ENCODE assay signal across 2 cellular contexts in the genomic region with DNA sequence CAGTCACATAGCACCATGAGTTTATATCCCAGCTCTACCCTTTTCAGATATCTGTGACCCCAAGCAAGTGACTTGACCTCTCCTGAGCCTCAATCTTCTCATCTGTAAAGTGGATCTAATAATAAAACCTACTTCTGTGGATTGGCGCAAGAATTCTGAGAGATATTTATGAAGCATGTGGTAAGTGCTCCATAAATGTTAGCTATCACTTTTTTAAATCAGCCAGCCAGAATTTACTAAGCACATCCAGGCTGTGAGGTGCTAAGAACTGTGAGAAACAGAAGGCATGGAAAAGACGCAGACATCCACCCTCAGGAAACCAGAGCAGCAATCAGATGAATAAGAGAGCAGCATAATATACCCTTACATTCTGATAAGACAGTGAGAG.
TF ChIP-seq lines count a peak whose summit lies in the region.

No MANE protein-coding gene starts in this region.

TF ChIP-seq in A549, 52 proteins besides CTCF, POLR2A, EP300 and RAD21:
- TF ChIP-seq GATA3 (IDR thresholded peaks at IDR 0.05; ENCODE audit: borderline replicate concordance): 0 out of 2 replicates have a peak, but pooled peaks have one; percentile 0
- TF ChIP-seq MYC (IDR thresholded peaks at IDR 0.05; ENCODE audit: borderline replicate concordance, low read length): no peak
- TF ChIP-seq RARB (CRISPR knock-in tag; IDR thresholded peaks at IDR 0.05): no peak
- no peak for TF ChIP-seq JUN (IDR thresholded peaks at IDR 0.05)

TF ChIP-seq in K562, 482 proteins besides CTCF, POLR2A, EP300 and RAD21:
- TF ChIP-seq ADNP (tag; IDR thresholded peaks at IDR 0.05) (peak; percentile 88), FOXA3 (CRISPR knock-in tag; conservative IDR thresholded peaks at IDR 0.05 in 1 of 2, IDR thresholded peaks at IDR 0.05 in 1 of 2) (peak in 1 of 2 experiments; percentile 52; a peak in 1 of 4 replicates), ELF1 (tag; IDR thresholded peaks at IDR 0.05) (no peak), MAFK (IDR thresholded peaks at IDR 0.05; ENCODE audit: low read length) (no peak), ZBED1 (IDR thresholded peaks at IDR 0.05) (no peak), HINFP (tag; conservative IDR thresholded peaks at IDR 0.05; ENCODE audit: low read depth) (no peak), ARHGAP35 (IDR thresholded peaks at IDR 0.05; ENCODE audit: partially characterized antibody) (no peak), RBM34 (IDR thresholded peaks at IDR 0.05; ENCODE audit: borderline replicate concordance, insufficient read depth, low read length) (no peak), SRF (CRISPR knock-in tag; IDR thresholded peaks at IDR 0.05) (no peak), KDM1A (IDR thresholded peaks at IDR 0.05) (peak; percentile 55 to 82; a peak in 3 of 4 replicates), CHD4 (IDR thresholded peaks at IDR 0.05; ENCODE audit: insufficient read depth, insufficient replicate concordance, low read depth, low read length, poor library complexity, severe bottlenecking) (peak; percentile 58), CBX1 (IDR thresholded peaks at IDR 0.05; ENCODE audit: low read depth) (0 out of 2 replicates have a peak, but pooled peaks have one; percentile 25), RBM25 (IDR thresholded peaks at IDR 0.05; ENCODE audit: low read depth, low read length, severe bottlenecking) (peak; percentile 90), HDAC2 (IDR thresholded peaks at IDR 0.05) (peak; percentile 41; the same call in 1 of the 2 replicates), KAT7 (CRISPR knock-in tag; IDR thresholded peaks at IDR 0.05; ENCODE audit: borderline replicate concordance) (no peak), NFIC (IDR thresholded peaks at IDR 0.05) (0 out of 2 replicates have a peak, but pooled peaks have one; percentile 0), TRIM24 (IDR thresholded peaks at IDR 0.05) (no peak), ZKSCAN3 (CRISPR knock-in tag; IDR thresholded peaks at IDR 0.05) (no peak), MIER1 (IDR thresholded peaks at IDR 0.05; ENCODE audit: low read depth) (no peak), POLR3A (IDR thresholded peaks at IDR 0.05; ENCODE audit: borderline replicate concordance, extremely low read depth, insufficient read depth, insufficient read length) (no peak), ZNF583 (CRISPR knock-in tag; IDR thresholded peaks at IDR 0.05) (no peak), BCOR (IDR thresholded peaks at IDR 0.05) (peak; percentile 94), ETV6 (IDR thresholded peaks at IDR 0.05; ENCODE audit: borderline replicate concordance in 1 of 2, low read depth in 2 of 2, low read length in 1 of 2) (no peak), ETV6 (CRISPR knock-in tag; IDR thresholded peaks at IDR 0.05; ENCODE audit: borderline replicate concordance) (no peak), TBP (optimal IDR thresholded peaks at IDR 0.05; ENCODE audit: low read depth, low read length) (peak; percentile 1), ESRRA (IDR thresholded peaks at IDR 0.05; ENCODE audit: borderline replicate concordance, low read depth) (peak; percentile 82), GTF2A2 (tag; IDR thresholded peaks at IDR 0.05) (no peak), SMARCA5 (IDR thresholded peaks at IDR 0.05) (0 out of 2 replicates have a peak, but pooled peaks have one; percentile 19), ZNF586 (CRISPR knock-in tag; conservative IDR thresholded peaks at IDR 0.05) (no peak)
- TF ChIP-seq, protein P1, sequence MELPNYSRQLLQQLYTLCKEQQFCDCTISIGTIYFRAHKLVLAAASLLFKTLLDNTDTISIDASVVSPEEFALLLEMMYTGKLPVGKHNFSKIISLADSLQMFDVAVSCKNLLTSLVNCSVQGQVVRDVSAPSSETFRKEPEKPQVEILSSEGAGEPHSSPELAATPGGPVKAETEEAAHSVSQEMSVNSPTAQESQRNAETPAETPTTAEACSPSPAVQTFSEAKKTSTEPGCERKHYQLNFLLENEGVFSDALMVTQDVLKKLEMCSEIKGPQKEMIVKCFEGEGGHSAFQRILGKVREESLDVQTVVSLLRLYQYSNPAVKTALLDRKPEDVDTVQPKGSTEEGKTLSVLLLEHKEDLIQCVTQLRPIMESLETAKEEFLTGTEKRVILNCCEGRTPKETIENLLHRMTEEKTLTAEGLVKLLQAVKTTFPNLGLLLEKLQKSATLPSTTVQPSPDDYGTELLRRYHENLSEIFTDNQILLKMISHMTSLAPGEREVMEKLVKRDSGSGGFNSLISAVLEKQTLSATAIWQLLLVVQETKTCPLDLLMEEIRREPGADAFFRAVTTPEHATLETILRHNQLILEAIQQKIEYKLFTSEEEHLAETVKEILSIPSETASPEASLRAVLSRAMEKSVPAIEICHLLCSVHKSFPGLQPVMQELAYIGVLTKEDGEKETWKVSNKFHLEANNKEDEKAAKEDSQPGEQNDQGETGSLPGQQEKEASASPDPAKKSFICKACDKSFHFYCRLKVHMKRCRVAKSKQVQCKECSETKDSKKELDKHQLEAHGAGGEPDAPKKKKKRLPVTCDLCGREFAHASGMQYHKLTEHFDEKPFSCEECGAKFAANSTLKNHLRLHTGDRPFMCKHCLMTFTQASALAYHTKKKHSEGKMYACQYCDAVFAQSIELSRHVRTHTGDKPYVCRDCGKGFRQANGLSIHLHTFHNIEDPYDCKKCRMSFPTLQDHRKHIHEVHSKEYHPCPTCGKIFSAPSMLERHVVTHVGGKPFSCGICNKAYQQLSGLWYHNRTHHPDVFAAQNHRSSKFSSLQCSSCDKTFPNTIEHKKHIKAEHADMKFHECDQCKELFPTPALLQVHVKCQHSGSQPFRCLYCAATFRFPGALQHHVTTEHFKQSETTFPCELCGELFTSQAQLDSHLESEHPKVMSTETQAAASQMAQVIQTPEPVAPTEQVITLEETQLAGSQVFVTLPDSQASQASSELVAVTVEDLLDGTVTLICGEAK (IDR thresholded peaks at IDR 0.05): no peak
- TF ChIP-seq, protein P1 (CRISPR knock-in tag; IDR thresholded peaks at IDR 0.05): no peak
